ENCODE assay signal across 1 cellular context in genomic region chr12:106106129-106106566, GRCh38.
A peak's percentile ranks its signal among the peaks of the same experiment; 100 is the strongest.
TF ChIP-seq lines count a peak whose summit lies in the region.

No MANE protein-coding gene starts in this region.

TF ChIP-seq in SK-N-SH, 30 proteins besides CTCF, POLR2A, EP300 and RAD21 (continued from another document):
- TF ChIP-seq MAX (IDR thresholded peaks at IDR 0.05; ENCODE audit: low read depth) (no peak), ELF1 (IDR thresholded peaks at IDR 0.05) (no peak), YY1 (IDR thresholded peaks at IDR 0.05; ENCODE audit: low read depth) (0 out of 2 replicates have a peak, but pooled peaks have one; percentile 28), RFX5 (IDR thresholded peaks at IDR 0.05; ENCODE audit: low read length) (no peak), SMC3 (IDR thresholded peaks at IDR 0.05; ENCODE audit: low read depth, low read length) (no peak), TCF12 (IDR thresholded peaks at IDR 0.05) (peak; percentile 94), IRF3 (IDR thresholded peaks at IDR 0.05; ENCODE audit: low read depth, low read length) (no peak), ZBTB33 (IDR thresholded peaks at IDR 0.05; ENCODE audit: borderline replicate concordance, low read depth) (no peak; the same call in 1 of the 2 replicates), GATA2 (CRISPR knock-in tag; IDR thresholded peaks at IDR 0.05) (no peak), GABPA (IDR thresholded peaks at IDR 0.05; ENCODE audit: low read depth) (0 out of 2 replicates have a peak, but pooled peaks have one; percentile 18), FOSL2 (IDR thresholded peaks at IDR 0.05; ENCODE audit: borderline replicate concordance, low read depth) (peak; percentile 42; the same call in 1 of the 2 replicates), NRF1 (IDR thresholded peaks at IDR 0.05; ENCODE audit: low read depth, low read length) (no peak), CHD2 (IDR thresholded peaks at IDR 0.05; ENCODE audit: low read length, partially characterized antibody) (no peak), NFIC (IDR thresholded peaks at IDR 0.05; ENCODE audit: borderline replicate concordance) (peak; percentile 97), FOXJ3 (CRISPR knock-in tag; IDR thresholded peaks at IDR 0.05) (no peak), POLR2AphosphoS5 (IDR thresholded peaks at IDR 0.05; ENCODE audit: low read depth, low read length) (peak; percentile 75; the same call in 1 of the 2 replicates)
